ENCODE assay signal across 7 cellular contexts in genomic region chr20:35511814-35512420, GRCh38. TPM values are rescaled to one million over a fixed set of nuclear protein-coding genes. Genes with fewer than 3 reads are reported as not detected.
A peak's percentile ranks its signal among the peaks of the same experiment; 100 is the strongest.
DNase-seq lines count a peak whose midpoint lies in the region; ATAC-seq, FAIRE-seq and TF ChIP-seq lines count a peak whose summit lies in the region.

No MANE protein-coding gene starts in this region.

- H3K27me3 ChIP-seq in HepG2 (ENCODE audit: control insufficient read depth in 1 of 2, insufficient read depth in 2 of 2, low read length in 2 of 2): no peaks in the 10 kb centered on the region

- CTCF ChIA-PET in HepG2 (lab: Yijun Ruan, JAX; ENCODE audit: low intra/inter-chr PET ratio, low total read pairs): interaction anchor here (1.9 kb wide), 1 partner anchor 372 kb away, joined by 7 read pairs; no protein-coding TSS in a partner anchor

- peak; percentile 88 for FAIRE-seq in HepG2 (lab: Jason Lieb, UNC)

- no peak overlapping the region for H3K9ac ChIP-seq in HepG2 (ENCODE audit: insufficient read depth, low read depth, low read length)

- H4K20me1 ChIP-seq in HepG2 (ENCODE audit: insufficient read depth, low read length): no peaks in the 10 kb centered on the region

- H3K9me3 Mint-ChIP-seq in brain: no peaks in the 10 kb centered on the region

- no peak overlapping the region for H2AFZ ChIP-seq in HepG2 (ENCODE audit: low read length)

- TF ChIP-seq CTCF in GM10266 (IDR thresholded peaks at IDR 0.05; ENCODE audit: control insufficient read depth, insufficient read depth, low read depth, missing control alignments) (peak; percentile 66), NB4 (IDR thresholded peaks at IDR 0.05; ENCODE audit: low read depth, low read length) (peak; percentile 55), brain (conservative IDR thresholded peaks at IDR 0.05) (peak; percentile 59 to 79), HepG2 (CRISPR knock-in tag; IDR thresholded peaks at IDR 0.05) (peak; percentile 88)

- no peaks in the 10 kb centered on the region for H3K27me3 Mint-ChIP-seq in brain

- no peak for TF ChIP-seq POLR2A in NB4 (IDR thresholded peaks at IDR 0.05; ENCODE audit: extremely low read depth, insufficient read length)
- TF ChIP-seq POLR2A in HepG2 (IDR thresholded peaks at IDR 0.05; ENCODE audit: insufficient read depth in 1 of 2, low read depth in 2 of 2, low read length in 2 of 2): no peak

- no peaks in the 10 kb centered on the region for H3K79me2 ChIP-seq in HepG2 (ENCODE audit: insufficient read depth, low read length)

- ATAC-seq in HepG2 (peak; percentile 32), HG02623 (IDR thresholded peaks at IDR 0.05; ENCODE audit: unreplicated experiment) (no peak)

- TF ChIP-seq EP300 in HepG2 (IDR thresholded peaks at IDR 0.05; ENCODE audit: low read depth in 2 of 2, low read length in 2 of 2) (no peak), HepG2 (CRISPR knock-in tag; IDR thresholded peaks at IDR 0.05; ENCODE audit: borderline replicate concordance) (no peak)

- H3K4me3 Mint-ChIP-seq in brain: no peak overlapping the region

- H3K4me1 ChIP-seq in HepG2 (ENCODE audit: insufficient read depth, low read length): no peaks in the 10 kb centered on the region

- WGBS in HepG2 (ENCODE audit: low lambda C conversion rate): 98% methylated on average over 2 of the region's 2 CpGs

- peaks cover 51% of the 10 kb centered on the region for H3K36me3 Mint-ChIP-seq in brain

- in situ Hi-C loops in HepG2 (cut with HindIII; ENCODE audit: extremely low pct_ligation_motif_present, low pct_unique_long_range_greater_than_20kb): no loop called here

- POLR2A ChIA-PET in HepG2 (lab: Yijun Ruan, JAX): interaction anchor here (1.2 kb wide), 2 partner anchors 28 to 152 kb away, joined by 3 to 4 read pairs; no protein-coding TSS in a partner anchor

- no peaks in the 10 kb centered on the region for H3K4me1 Mint-ChIP-seq in brain

- TF ChIP-seq RAD21 in HepG2 (CRISPR knock-in tag; IDR thresholded peaks at IDR 0.05): peak; percentile 49; the same call in 1 of the 2 replicates

- peak overlapping the region in 3 of 5 experiments; percentile 0 to 53 (median 4) for H3K27ac Mint-ChIP-seq in brain

- no peak overlapping the region for H3K4me3 ChIP-seq in NB4 (ENCODE audit: low read depth, low read length)
- no peak overlapping the region for H3K4me3 ChIP-seq in HepG2 (replicated peaks in 1 of 3; ENCODE audit: insufficient read depth in 1 of 3, low read depth in 2 of 3, low read length in 3 of 3)

- DNase-seq in GM10266 (ENCODE audit: extremely low spot score) (no peak), NB4 (ENCODE audit: low read depth) (peak; percentile 47), HepG2 (ENCODE audit: low spot score) (peak; percentile 53)
- no peak for DNase-seq in activated CD8-positive, alpha-beta memory T cell treated with anti-CD3 and anti-CD28 coated beads, Interleukin-2, amount 50 U/mL, for 4 hours
- no peak for DNase-seq in activated CD4-positive, alpha-beta T cell treated with anti-CD3 and anti-CD28 coated beads, Interleukin-2, amount 50 U/mL, for 48 hours

- no peak overlapping the region for H3K27ac ChIP-seq in HepG2 (ENCODE audit: extremely low read length, insufficient read depth, low read length)

- BruUV-seq in HepG2 (replicated peaks; lab: Mats Ljungman, UMichigan): no TSS peak

- no peaks in the 10 kb centered on the region for H3K9me3 ChIP-seq in HepG2 (ENCODE audit: low read length)

- intact Hi-C loops in HepG2 (cut with micrococcal nuclease; ENCODE audit: unreplicated experiment): loop anchor here (2.0 kb wide), 1 partner anchor 49 kb away; no protein-coding TSS in a partner anchor

- H3K36me3 ChIP-seq in HepG2 (replicated peaks in 1 of 2; ENCODE audit: control insufficient read depth in 1 of 2, insufficient read depth in 2 of 2, low read length in 2 of 2): peaks cover 44 to 68% of the 10 kb centered on the region in 2 experiments

- no peak overlapping the region for H3K4me2 ChIP-seq in HepG2 (ENCODE audit: low read depth, low read length)

TF ChIP-seq in HepG2, 621 proteins besides CTCF, POLR2A, EP300 and RAD21 (continues in another document):
- TF ChIP-seq TBL1XR1 (IDR thresholded peaks at IDR 0.05; ENCODE audit: borderline replicate concordance, low read length, partially characterized antibody): peak; percentile 21
- no peak for TF ChIP-seq ZNF567 (CRISPR knock-in tag; IDR thresholded peaks at IDR 0.05; ENCODE audit: borderline replicate concordance)

RNA-seq across cellular contexts. Expression of gene C20orf173, which starts 17.5 kb away (rescaled TPM):
- polyA plus RNA-seq in brain (ENCODE audit: insufficient read depth, low read depth, low replicate concordance) (not detected), HepG2 (2011; rRNA removed) (not detected in 2 replicates)
- not detected in 2 replicates for total RNA-seq in HepG2 (2016; rRNA removed; fragmentation: Illumina TruSeq; extraction: Trizol)
- not detected in 2 replicates for total RNA-seq in HepG2 (2016; cell fraction: cytosol; rRNA removed; fragmentation: Illumina TruSeq; extraction: Trizol; ENCODE audit: low read depth)
- total RNA-seq in HepG2 (2016; cell fraction: insoluble cytoplasmic fraction; rRNA removed; fragmentation: Illumina TruSeq; extraction: Trizol): not detected in 2 replicates
- total RNA-seq in HepG2 (2016; cell fraction: membrane; rRNA removed; fragmentation: Illumina TruSeq; extraction: Trizol): not detected in 2 replicates
- not detected in 2 replicates for total RNA-seq in HepG2 (2016; cell fraction: nucleus; rRNA removed; fragmentation: Illumina TruSeq; extraction: Trizol)
- polyA plus RNA-seq in HepG2 (2011; cell fraction: cytosol; rRNA removed): not detected in 2 replicates
- not detected in 2 replicates for polyA plus RNA-seq in HepG2 (2011; cell fraction: nucleus; rRNA removed)
- not detected in 2 replicates for polyA plus RNA-seq in HepG2 (2012)
- not detected in 2 replicates for polyA plus RNA-seq in HepG2 (2016; cell fraction: cytosol; fragmentation: Illumina TruSeq; extraction: Trizol; ENCODE audit: low read depth)
- polyA plus RNA-seq in HepG2 (2016; cell fraction: insoluble cytoplasmic fraction; fragmentation: Illumina TruSeq; extraction: Trizol; ENCODE audit: low read depth): not detected in 2 replicates
- not detected in 2 replicates for polyA plus RNA-seq in HepG2 (2016; cell fraction: membrane; fragmentation: Illumina TruSeq; extraction: Trizol; ENCODE audit: low read depth)
- polyA plus RNA-seq in HepG2 (2016; cell fraction: nucleus; fragmentation: Illumina TruSeq; extraction: Trizol; ENCODE audit: insufficient read depth, low read depth): not detected in 2 replicates
- polyA minus RNA-seq in HepG2 (2011; rRNA and poly(A)+ RNA removed; ENCODE audit: low replicate concordance): not detected in 2 replicates
- not detected in 2 replicates for polyA minus RNA-seq in HepG2 (2011; cell fraction: cytosol; rRNA and poly(A)+ RNA removed)
- not detected in 2 replicates for polyA minus RNA-seq in HepG2 (2011; cell fraction: nucleus; rRNA and poly(A)+ RNA removed)

RNA-seq across cellular contexts. Expression of gene ERGIC3, which starts 30.0 kb away (rescaled TPM):
- polyA plus RNA-seq in brain (ENCODE audit: insufficient read depth, low read depth, low replicate concordance): 404 TPM
- total RNA-seq in HepG2 (2016; rRNA removed; fragmentation: Illumina TruSeq; extraction: Trizol): 224 and 407 TPM in 2 replicates
- 309 and 324 TPM in 2 replicates for total RNA-seq in HepG2 (2016; cell fraction: cytosol; rRNA removed; fragmentation: Illumina TruSeq; extraction: Trizol; ENCODE audit: low read depth)
- total RNA-seq in HepG2 (2016; cell fraction: insoluble cytoplasmic fraction; rRNA removed; fragmentation: Illumina TruSeq; extraction: Trizol): 220 and 420 TPM in 2 replicates
- total RNA-seq in HepG2 (2016; cell fraction: membrane; rRNA removed; fragmentation: Illumina TruSeq; extraction: Trizol): 396 and 433 TPM in 2 replicates
- total RNA-seq in HepG2 (2016; cell fraction: nucleus; rRNA removed; fragmentation: Illumina TruSeq; extraction: Trizol): 264 and 296 TPM in 2 replicates
- 610 and 670 TPM in 2 replicates for polyA plus RNA-seq in HepG2 (2011; rRNA removed)
- 697 and 907 TPM in 2 replicates for polyA plus RNA-seq in HepG2 (2011; cell fraction: cytosol; rRNA removed)
- polyA plus RNA-seq in HepG2 (2011; cell fraction: nucleus; rRNA removed): 512 and 519 TPM in 2 replicates
- 356 and 493 TPM in 2 replicates for polyA plus RNA-seq in HepG2 (2012)
- polyA plus RNA-seq in HepG2 (2016; cell fraction: cytosol; fragmentation: Illumina TruSeq; extraction: Trizol; ENCODE audit: low read depth): 247 and 288 TPM in 2 replicates
- 179 and 200 TPM in 2 replicates for polyA plus RNA-seq in HepG2 (2016; cell fraction: insoluble cytoplasmic fraction; fragmentation: Illumina TruSeq; extraction: Trizol; ENCODE audit: low read depth)
- polyA plus RNA-seq in HepG2 (2016; cell fraction: membrane; fragmentation: Illumina TruSeq; extraction: Trizol; ENCODE audit: low read depth): 343 and 357 TPM in 2 replicates
- polyA plus RNA-seq in HepG2 (2016; cell fraction: nucleus; fragmentation: Illumina TruSeq; extraction: Trizol; ENCODE audit: insufficient read depth, low read depth): 461 and 472 TPM in 2 replicates
- 491 and 704 TPM in 2 replicates for polyA minus RNA-seq in HepG2 (2011; rRNA and poly(A)+ RNA removed; ENCODE audit: low replicate concordance)
- 143 and 159 TPM in 2 replicates for polyA minus RNA-seq in HepG2 (2011; cell fraction: cytosol; rRNA and poly(A)+ RNA removed)
- 106 and 126 TPM in 2 replicates for polyA minus RNA-seq in HepG2 (2011; cell fraction: nucleus; rRNA and poly(A)+ RNA removed)

RNA-seq across cellular contexts. Expression of gene CEP250, which starts 56.5 kb away (rescaled TPM):
- polyA plus RNA-seq in brain (ENCODE audit: insufficient read depth, low read depth, low replicate concordance) (49.7 TPM), HepG2 (2011; rRNA removed) (28.3 and 28.8 TPM in 2 replicates)
- total RNA-seq in HepG2 (2016; rRNA removed; fragmentation: Illumina TruSeq; extraction: Trizol): 55.3 and 55.7 TPM in 2 replicates
- total RNA-seq in HepG2 (2016; cell fraction: cytosol; rRNA removed; fragmentation: Illumina TruSeq; extraction: Trizol; ENCODE audit: low read depth): 4.6 and 8.2 TPM in 2 replicates
- total RNA-seq in HepG2 (2016; cell fraction: insoluble cytoplasmic fraction; rRNA removed; fragmentation: Illumina TruSeq; extraction: Trizol): 47.0 and 58.9 TPM in 2 replicates
- 10.8 and 11.9 TPM in 2 replicates for total RNA-seq in HepG2 (2016; cell fraction: membrane; rRNA removed; fragmentation: Illumina TruSeq; extraction: Trizol)
- total RNA-seq in HepG2 (2016; cell fraction: nucleus; rRNA removed; fragmentation: Illumina TruSeq; extraction: Trizol): 53.7 and 62.9 TPM in 2 replicates
- 13.0 and 15.9 TPM in 2 replicates for polyA plus RNA-seq in HepG2 (2011; cell fraction: cytosol; rRNA removed)
- polyA plus RNA-seq in HepG2 (2011; cell fraction: nucleus; rRNA removed): 91.1 and 91.6 TPM in 2 replicates
- polyA plus RNA-seq in HepG2 (2012): 51.5 and 68.0 TPM in 2 replicates
- polyA plus RNA-seq in HepG2 (2016; cell fraction: cytosol; fragmentation: Illumina TruSeq; extraction: Trizol; ENCODE audit: low read depth): 1.8 and 3.2 TPM in 2 replicates
- 25.5 and 33.0 TPM in 2 replicates for polyA plus RNA-seq in HepG2 (2016; cell fraction: insoluble cytoplasmic fraction; fragmentation: Illumina TruSeq; extraction: Trizol; ENCODE audit: low read depth)
- 4.0 and 5.2 TPM in 2 replicates for polyA plus RNA-seq in HepG2 (2016; cell fraction: membrane; fragmentation: Illumina TruSeq; extraction: Trizol; ENCODE audit: low read depth)
- 164 and 177 TPM in 2 replicates for polyA plus RNA-seq in HepG2 (2016; cell fraction: nucleus; fragmentation: Illumina TruSeq; extraction: Trizol; ENCODE audit: insufficient read depth, low read depth)
- 17.6 and 28.3 TPM in 2 replicates for polyA minus RNA-seq in HepG2 (2011; rRNA and poly(A)+ RNA removed; ENCODE audit: low replicate concordance)
- 15.9 and 26.1 TPM in 2 replicates for polyA minus RNA-seq in HepG2 (2011; cell fraction: cytosol; rRNA and poly(A)+ RNA removed)
- polyA minus RNA-seq in HepG2 (2011; cell fraction: nucleus; rRNA and poly(A)+ RNA removed): 47.3 and 65.8 TPM in 2 replicates

Comparison
In these comparisons a context has a peak if more than half of its experiments do, and no peak if none do; other contexts are left out.
1. DNase-seq: peak in NB4 (single experiment) and HepG2 (single experiment); none in GM10266 (single experiment), activated CD8-positive, alpha-beta memory T cell treated with anti-CD3 and anti-CD28 coated beads, Interleukin-2, amount 50 U/mL, for 4 hours (single experiment) and activated CD4-positive, alpha-beta T cell treated with anti-CD3 and anti-CD28 coated beads, Interleukin-2, amount 50 U/mL, for 48 hours (0 of 2).
2. Peak in every context shown above with its lines, with median percentiles within 50 percentile points of each other: CTCF ChIP-seq.